ENCODE assay signal across 1 cellular context in the genomic region with DNA sequence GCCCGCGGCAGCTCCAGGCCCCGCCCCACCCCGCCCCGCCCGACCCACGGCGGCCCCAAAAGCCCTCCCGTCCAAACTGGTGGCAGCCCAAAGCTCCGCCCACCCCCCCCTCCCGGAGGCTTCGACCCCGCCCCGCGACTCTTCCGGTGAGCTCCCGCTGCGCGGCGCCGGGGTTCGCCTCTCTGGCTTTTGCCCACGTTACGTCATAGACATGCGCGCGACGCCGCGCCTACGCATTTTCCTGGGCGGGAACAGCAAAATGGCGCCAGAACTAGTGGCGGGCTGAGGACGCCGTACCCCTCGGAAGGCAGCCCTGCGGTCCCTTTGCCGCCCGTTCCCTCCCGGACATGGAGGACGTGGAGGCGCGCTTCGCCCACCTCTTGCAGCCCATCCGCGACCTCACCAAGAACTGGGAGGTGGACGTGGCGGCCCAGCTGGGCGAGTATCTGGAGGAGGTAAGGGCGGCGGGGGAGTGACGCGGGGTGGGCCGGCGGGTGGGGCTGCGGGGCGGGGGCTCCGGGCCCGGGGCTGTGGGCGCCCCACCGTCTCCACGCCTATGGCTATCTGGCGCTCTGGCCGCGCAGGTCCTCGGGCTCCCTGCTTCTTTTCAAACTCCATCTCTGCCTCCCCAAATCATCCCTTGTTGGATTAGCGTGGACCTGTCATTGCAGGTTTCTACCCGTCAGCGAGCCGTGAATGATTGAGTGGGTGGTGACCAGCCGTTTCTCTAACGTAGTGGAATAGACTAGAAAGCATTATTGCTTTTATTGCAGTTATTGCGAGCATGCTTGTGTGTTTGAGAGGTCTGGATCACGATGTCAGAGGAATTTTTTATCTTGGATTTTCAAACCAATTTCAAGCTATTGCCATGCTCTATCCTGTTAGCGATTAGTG.
TF ChIP-seq lines count a peak whose summit lies in the region.

Gene NCAPH2, plus strand, starts transcription at position 234 of the 894 bp plus-strand sequence. Its CDS starts 114 bp downstream, at position 348.

TF ChIP-seq in HepG2, 621 proteins besides CTCF, POLR2A, EP300 and RAD21 (continued from another document and continues in another):
- TF ChIP-seq PTBP1 (IDR thresholded peaks at IDR 0.05; ENCODE audit: low read depth, low read length, poor library complexity, severe bottlenecking) (no peak), ATF1 (CRISPR knock-in tag; IDR thresholded peaks at IDR 0.05) (peak; percentile 96), ZNF326 (CRISPR knock-in tag; IDR thresholded peaks at IDR 0.05; ENCODE audit: borderline replicate concordance) (no peak), ZNF280B (CRISPR knock-in tag; IDR thresholded peaks at IDR 0.05; ENCODE audit: borderline replicate concordance) (peak; percentile 76; the same call in 1 of the 2 replicates), ZNF33B (CRISPR knock-in tag; IDR thresholded peaks at IDR 0.05) (no peak), NFIB (CRISPR knock-in tag; IDR thresholded peaks at IDR 0.05; ENCODE audit: borderline replicate concordance) (no peak), ZNF44 (CRISPR knock-in tag; IDR thresholded peaks at IDR 0.05) (no peak), ZNF891 (CRISPR knock-in tag; IDR thresholded peaks at IDR 0.05) (no peak), ZNF431 (CRISPR knock-in tag; IDR thresholded peaks at IDR 0.05; ENCODE audit: borderline replicate concordance, low read depth) (no peak), MAFG (CRISPR knock-in tag; IDR thresholded peaks at IDR 0.05) (no peak), ZNF652 (CRISPR knock-in tag; IDR thresholded peaks at IDR 0.05; ENCODE audit: borderline replicate concordance, low read depth) (no peak), EEA1 (CRISPR knock-in tag; IDR thresholded peaks at IDR 0.05; ENCODE audit: borderline replicate concordance) (0 out of 2 replicates have a peak, but pooled peaks have one; percentile 39), ZNF879 (CRISPR knock-in tag; IDR thresholded peaks at IDR 0.05) (no peak), BCL6 (CRISPR knock-in tag; IDR thresholded peaks at IDR 0.05) (no peak), ZMYM4 (CRISPR knock-in tag; IDR thresholded peaks at IDR 0.05) (peak; percentile 65), CHCHD3 (CRISPR knock-in tag; IDR thresholded peaks at IDR 0.05) (no peak), TBX3 (IDR thresholded peaks at IDR 0.05; ENCODE audit: borderline replicate concordance) (no peak), MXD1 (CRISPR knock-in tag; IDR thresholded peaks at IDR 0.05) (0 out of 2 replicates have a peak, but pooled peaks have one; percentile 28), MXI1 (IDR thresholded peaks at IDR 0.05; ENCODE audit: borderline replicate concordance, low read depth, low read length) (peak; percentile 86; the same call in 1 of the 3 replicates), HNF4G (IDR thresholded peaks at IDR 0.05; ENCODE audit: borderline replicate concordance, low read depth, low read length) (no peak), HNF4G (CRISPR knock-in tag; IDR thresholded peaks at IDR 0.05; ENCODE audit: borderline replicate concordance, low read depth) (no peak), CREM (IDR thresholded peaks at IDR 0.05) (peak; percentile 97), CREM (CRISPR knock-in tag; IDR thresholded peaks at IDR 0.05) (peak; percentile 92), SNAPC5 (CRISPR knock-in tag; IDR thresholded peaks at IDR 0.05; ENCODE audit: borderline replicate concordance) (no peak), MEIS2 (CRISPR knock-in tag; IDR thresholded peaks at IDR 0.05) (peak; percentile 49; the same call in 1 of the 2 replicates), TSC22D2 (CRISPR knock-in tag; IDR thresholded peaks at IDR 0.05; ENCODE audit: borderline replicate concordance) (peak; percentile 43; the same call in 1 of the 2 replicates), NFYB (CRISPR knock-in tag; IDR thresholded peaks at IDR 0.05) (peak; percentile 70), ZFX (CRISPR knock-in tag; IDR thresholded peaks at IDR 0.05; ENCODE audit: low read depth) (peak; percentile 66), ZNF607 (CRISPR knock-in tag; IDR thresholded peaks at IDR 0.05; ENCODE audit: borderline replicate concordance) (no peak), FOXC1 (CRISPR knock-in tag; IDR thresholded peaks at IDR 0.05; ENCODE audit: borderline replicate concordance) (peak; percentile 80; the same call in 1 of the 2 replicates), SATB2 (CRISPR knock-in tag; IDR thresholded peaks at IDR 0.05) (no peak), RXRA (CRISPR knock-in tag; IDR thresholded peaks at IDR 0.05) (peak; percentile 66; the same call in 1 of the 2 replicates), SMAD9 (CRISPR knock-in tag; IDR thresholded peaks at IDR 0.05) (no peak), RFX3 (CRISPR knock-in tag; IDR thresholded peaks at IDR 0.05) (no peak), CCAR2 (optimal IDR thresholded peaks at IDR 0.05; ENCODE audit: low read depth, low read length) (no peak), FOSL1 (CRISPR knock-in tag; IDR thresholded peaks at IDR 0.05; ENCODE audit: borderline replicate concordance) (no peak), REPIN1 (CRISPR knock-in tag; IDR thresholded peaks at IDR 0.05; ENCODE audit: borderline replicate concordance, low read depth) (peak; percentile 75), TEAD2 (CRISPR knock-in tag; IDR thresholded peaks at IDR 0.05) (no peak), ZSCAN29 (CRISPR knock-in tag; conservative IDR thresholded peaks at IDR 0.05) (no peak), HINFP (CRISPR knock-in tag; IDR thresholded peaks at IDR 0.05; ENCODE audit: low read depth) (no peak)
- TF ChIP-seq, protein P1, sequence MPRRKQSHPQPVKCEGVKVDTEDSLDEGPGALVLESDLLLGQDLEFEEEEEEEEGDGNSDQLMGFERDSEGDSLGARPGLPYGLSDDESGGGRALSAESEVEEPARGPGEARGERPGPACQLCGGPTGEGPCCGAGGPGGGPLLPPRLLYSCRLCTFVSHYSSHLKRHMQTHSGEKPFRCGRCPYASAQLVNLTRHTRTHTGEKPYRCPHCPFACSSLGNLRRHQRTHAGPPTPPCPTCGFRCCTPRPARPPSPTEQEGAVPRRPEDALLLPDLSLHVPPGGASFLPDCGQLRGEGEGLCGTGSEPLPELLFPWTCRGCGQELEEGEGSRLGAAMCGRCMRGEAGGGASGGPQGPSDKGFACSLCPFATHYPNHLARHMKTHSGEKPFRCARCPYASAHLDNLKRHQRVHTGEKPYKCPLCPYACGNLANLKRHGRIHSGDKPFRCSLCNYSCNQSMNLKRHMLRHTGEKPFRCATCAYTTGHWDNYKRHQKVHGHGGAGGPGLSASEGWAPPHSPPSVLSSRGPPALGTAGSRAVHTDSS (CRISPR knock-in tag; conservative IDR thresholded peaks at IDR 0.05) = no peak
- TF ChIP-seq, protein P2, sequence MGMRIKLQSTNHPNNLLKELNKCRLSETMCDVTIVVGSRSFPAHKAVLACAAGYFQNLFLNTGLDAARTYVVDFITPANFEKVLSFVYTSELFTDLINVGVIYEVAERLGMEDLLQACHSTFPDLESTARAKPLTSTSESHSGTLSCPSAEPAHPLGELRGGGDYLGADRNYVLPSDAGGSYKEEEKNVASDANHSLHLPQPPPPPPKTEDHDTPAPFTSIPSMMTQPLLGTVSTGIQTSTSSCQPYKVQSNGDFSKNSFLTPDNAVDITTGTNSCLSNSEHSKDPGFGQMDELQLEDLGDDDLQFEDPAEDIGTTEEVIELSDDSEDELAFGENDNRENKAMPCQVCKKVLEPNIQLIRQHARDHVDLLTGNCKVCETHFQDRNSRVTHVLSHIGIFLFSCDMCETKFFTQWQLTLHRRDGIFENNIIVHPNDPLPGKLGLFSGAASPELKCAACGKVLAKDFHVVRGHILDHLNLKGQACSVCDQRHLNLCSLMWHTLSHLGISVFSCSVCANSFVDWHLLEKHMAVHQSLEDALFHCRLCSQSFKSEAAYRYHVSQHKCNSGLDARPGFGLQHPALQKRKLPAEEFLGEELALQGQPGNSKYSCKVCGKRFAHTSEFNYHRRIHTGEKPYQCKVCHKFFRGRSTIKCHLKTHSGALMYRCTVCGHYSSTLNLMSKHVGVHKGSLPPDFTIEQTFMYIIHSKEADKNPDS (CRISPR knock-in tag; IDR thresholded peaks at IDR 0.05) = no peak
- TF ChIP-seq, protein P3, sequence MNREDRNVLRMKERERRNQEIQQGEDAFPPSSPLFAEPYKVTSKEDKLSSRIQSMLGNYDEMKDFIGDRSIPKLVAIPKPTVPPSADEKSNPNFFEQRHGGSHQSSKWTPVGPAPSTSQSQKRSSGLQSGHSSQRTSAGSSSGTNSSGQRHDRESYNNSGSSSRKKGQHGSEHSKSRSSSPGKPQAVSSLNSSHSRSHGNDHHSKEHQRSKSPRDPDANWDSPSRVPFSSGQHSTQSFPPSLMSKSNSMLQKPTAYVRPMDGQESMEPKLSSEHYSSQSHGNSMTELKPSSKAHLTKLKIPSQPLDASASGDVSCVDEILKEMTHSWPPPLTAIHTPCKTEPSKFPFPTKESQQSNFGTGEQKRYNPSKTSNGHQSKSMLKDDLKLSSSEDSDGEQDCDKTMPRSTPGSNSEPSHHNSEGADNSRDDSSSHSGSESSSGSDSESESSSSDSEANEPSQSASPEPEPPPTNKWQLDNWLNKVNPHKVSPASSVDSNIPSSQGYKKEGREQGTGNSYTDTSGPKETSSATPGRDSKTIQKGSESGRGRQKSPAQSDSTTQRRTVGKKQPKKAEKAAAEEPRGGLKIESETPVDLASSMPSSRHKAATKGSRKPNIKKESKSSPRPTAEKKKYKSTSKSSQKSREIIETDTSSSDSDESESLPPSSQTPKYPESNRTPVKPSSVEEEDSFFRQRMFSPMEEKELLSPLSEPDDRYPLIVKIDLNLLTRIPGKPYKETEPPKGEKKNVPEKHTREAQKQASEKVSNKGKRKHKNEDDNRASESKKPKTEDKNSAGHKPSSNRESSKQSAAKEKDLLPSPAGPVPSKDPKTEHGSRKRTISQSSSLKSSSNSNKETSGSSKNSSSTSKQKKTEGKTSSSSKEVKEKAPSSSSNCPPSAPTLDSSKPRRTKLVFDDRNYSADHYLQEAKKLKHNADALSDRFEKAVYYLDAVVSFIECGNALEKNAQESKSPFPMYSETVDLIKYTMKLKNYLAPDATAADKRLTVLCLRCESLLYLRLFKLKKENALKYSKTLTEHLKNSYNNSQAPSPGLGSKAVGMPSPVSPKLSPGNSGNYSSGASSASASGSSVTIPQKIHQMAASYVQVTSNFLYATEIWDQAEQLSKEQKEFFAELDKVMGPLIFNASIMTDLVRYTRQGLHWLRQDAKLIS (CRISPR knock-in tag; IDR thresholded peaks at IDR 0.05) = no peak
- TF ChIP-seq, protein P4, sequence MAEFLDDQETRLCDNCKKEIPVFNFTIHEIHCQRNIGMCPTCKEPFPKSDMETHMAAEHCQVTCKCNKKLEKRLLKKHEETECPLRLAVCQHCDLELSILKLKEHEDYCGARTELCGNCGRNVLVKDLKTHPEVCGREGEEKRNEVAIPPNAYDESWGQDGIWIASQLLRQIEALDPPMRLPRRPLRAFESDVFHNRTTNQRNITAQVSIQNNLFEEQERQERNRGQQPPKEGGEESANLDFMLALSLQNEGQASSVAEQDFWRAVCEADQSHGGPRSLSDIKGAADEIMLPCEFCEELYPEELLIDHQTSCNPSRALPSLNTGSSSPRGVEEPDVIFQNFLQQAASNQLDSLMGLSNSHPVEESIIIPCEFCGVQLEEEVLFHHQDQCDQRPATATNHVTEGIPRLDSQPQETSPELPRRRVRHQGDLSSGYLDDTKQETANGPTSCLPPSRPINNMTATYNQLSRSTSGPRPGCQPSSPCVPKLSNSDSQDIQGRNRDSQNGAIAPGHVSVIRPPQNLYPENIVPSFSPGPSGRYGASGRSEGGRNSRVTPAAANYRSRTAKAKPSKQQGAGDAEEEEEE (CRISPR knock-in tag; IDR thresholded peaks at IDR 0.05; ENCODE audit: borderline replicate concordance) = no peak
- TF ChIP-seq, protein P5, sequence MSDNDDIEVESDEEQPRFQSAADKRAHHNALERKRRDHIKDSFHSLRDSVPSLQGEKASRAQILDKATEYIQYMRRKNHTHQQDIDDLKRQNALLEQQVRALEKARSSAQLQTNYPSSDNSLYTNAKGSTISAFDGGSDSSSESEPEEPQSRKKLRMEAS (IDR thresholded peaks at IDR 0.05) = peak; percentile 74
- TF ChIP-seq, protein P6, sequence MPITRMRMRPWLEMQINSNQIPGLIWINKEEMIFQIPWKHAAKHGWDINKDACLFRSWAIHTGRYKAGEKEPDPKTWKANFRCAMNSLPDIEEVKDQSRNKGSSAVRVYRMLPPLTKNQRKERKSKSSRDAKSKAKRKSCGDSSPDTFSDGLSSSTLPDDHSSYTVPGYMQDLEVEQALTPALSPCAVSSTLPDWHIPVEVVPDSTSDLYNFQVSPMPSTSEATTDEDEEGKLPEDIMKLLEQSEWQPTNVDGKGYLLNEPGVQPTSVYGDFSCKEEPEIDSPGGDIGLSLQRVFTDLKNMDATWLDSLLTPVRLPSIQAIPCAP (CRISPR knock-in tag; IDR thresholded peaks at IDR 0.05; ENCODE audit: low read depth) = no peak
